In the genomic region with DNA sequence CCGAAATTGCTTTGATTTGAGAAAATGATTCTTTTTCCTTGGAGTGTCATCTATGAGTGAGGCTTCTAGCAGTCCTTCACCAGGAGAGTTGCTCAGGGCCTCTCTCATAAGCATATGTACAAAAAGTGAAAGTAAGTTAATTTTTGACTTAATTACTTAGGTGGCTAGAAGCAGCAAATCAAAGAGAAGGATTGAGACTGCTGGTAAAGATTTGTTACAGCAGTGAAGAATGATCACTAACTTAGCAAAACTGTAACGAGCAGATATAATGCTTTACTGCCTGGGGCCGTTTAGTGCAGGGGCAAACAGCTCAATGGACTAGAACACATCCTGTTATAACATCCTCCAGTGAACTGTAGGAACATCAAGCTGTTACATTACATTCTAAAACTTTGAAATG, we compare ENCODE assay signal across 1 cellular context.
TF ChIP-seq lines count a peak whose summit lies in the region.

No MANE protein-coding gene starts in this region.

TF ChIP-seq in GM23338, 12 proteins besides CTCF, POLR2A, EP300 and RAD21 (continued from another document):
- TF ChIP-seq, protein P1, sequence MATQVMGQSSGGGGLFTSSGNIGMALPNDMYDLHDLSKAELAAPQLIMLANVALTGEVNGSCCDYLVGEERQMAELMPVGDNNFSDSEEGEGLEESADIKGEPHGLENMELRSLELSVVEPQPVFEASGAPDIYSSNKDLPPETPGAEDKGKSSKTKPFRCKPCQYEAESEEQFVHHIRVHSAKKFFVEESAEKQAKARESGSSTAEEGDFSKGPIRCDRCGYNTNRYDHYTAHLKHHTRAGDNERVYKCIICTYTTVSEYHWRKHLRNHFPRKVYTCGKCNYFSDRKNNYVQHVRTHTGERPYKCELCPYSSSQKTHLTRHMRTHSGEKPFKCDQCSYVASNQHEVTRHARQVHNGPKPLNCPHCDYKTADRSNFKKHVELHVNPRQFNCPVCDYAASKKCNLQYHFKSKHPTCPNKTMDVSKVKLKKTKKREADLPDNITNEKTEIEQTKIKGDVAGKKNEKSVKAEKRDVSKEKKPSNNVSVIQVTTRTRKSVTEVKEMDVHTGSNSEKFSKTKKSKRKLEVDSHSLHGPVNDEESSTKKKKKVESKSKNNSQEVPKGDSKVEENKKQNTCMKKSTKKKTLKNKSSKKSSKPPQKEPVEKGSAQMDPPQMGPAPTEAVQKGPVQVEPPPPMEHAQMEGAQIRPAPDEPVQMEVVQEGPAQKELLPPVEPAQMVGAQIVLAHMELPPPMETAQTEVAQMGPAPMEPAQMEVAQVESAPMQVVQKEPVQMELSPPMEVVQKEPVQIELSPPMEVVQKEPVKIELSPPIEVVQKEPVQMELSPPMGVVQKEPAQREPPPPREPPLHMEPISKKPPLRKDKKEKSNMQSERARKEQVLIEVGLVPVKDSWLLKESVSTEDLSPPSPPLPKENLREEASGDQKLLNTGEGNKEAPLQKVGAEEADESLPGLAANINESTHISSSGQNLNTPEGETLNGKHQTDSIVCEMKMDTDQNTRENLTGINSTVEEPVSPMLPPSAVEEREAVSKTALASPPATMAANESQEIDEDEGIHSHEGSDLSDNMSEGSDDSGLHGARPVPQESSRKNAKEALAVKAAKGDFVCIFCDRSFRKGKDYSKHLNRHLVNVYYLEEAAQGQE (IDR thresholded peaks at IDR 0.05; ENCODE audit: unreplicated experiment), result no peak
- TF ChIP-seq CREB1 (CRISPR knock-in tag; IDR thresholded peaks at IDR 0.05; ENCODE audit: low read depth) (no peak), ZNF114 (CRISPR knock-in tag; IDR thresholded peaks at IDR 0.05) (no peak), STAT1 (IDR thresholded peaks at IDR 0.05; ENCODE audit: unreplicated experiment) (no peak), NANOG (IDR thresholded peaks at IDR 0.05; ENCODE audit: borderline replicate concordance) (no peak), EZH2 (IDR thresholded peaks at IDR 0.05; ENCODE audit: low read depth, unreplicated experiment) (no peak), JUNB (IDR thresholded peaks at IDR 0.05; ENCODE audit: unreplicated experiment) (no peak), ZNF331 (CRISPR knock-in tag; IDR thresholded peaks at IDR 0.05; ENCODE audit: low read depth) (no peak)
- TF ChIP-seq, protein P2, sequence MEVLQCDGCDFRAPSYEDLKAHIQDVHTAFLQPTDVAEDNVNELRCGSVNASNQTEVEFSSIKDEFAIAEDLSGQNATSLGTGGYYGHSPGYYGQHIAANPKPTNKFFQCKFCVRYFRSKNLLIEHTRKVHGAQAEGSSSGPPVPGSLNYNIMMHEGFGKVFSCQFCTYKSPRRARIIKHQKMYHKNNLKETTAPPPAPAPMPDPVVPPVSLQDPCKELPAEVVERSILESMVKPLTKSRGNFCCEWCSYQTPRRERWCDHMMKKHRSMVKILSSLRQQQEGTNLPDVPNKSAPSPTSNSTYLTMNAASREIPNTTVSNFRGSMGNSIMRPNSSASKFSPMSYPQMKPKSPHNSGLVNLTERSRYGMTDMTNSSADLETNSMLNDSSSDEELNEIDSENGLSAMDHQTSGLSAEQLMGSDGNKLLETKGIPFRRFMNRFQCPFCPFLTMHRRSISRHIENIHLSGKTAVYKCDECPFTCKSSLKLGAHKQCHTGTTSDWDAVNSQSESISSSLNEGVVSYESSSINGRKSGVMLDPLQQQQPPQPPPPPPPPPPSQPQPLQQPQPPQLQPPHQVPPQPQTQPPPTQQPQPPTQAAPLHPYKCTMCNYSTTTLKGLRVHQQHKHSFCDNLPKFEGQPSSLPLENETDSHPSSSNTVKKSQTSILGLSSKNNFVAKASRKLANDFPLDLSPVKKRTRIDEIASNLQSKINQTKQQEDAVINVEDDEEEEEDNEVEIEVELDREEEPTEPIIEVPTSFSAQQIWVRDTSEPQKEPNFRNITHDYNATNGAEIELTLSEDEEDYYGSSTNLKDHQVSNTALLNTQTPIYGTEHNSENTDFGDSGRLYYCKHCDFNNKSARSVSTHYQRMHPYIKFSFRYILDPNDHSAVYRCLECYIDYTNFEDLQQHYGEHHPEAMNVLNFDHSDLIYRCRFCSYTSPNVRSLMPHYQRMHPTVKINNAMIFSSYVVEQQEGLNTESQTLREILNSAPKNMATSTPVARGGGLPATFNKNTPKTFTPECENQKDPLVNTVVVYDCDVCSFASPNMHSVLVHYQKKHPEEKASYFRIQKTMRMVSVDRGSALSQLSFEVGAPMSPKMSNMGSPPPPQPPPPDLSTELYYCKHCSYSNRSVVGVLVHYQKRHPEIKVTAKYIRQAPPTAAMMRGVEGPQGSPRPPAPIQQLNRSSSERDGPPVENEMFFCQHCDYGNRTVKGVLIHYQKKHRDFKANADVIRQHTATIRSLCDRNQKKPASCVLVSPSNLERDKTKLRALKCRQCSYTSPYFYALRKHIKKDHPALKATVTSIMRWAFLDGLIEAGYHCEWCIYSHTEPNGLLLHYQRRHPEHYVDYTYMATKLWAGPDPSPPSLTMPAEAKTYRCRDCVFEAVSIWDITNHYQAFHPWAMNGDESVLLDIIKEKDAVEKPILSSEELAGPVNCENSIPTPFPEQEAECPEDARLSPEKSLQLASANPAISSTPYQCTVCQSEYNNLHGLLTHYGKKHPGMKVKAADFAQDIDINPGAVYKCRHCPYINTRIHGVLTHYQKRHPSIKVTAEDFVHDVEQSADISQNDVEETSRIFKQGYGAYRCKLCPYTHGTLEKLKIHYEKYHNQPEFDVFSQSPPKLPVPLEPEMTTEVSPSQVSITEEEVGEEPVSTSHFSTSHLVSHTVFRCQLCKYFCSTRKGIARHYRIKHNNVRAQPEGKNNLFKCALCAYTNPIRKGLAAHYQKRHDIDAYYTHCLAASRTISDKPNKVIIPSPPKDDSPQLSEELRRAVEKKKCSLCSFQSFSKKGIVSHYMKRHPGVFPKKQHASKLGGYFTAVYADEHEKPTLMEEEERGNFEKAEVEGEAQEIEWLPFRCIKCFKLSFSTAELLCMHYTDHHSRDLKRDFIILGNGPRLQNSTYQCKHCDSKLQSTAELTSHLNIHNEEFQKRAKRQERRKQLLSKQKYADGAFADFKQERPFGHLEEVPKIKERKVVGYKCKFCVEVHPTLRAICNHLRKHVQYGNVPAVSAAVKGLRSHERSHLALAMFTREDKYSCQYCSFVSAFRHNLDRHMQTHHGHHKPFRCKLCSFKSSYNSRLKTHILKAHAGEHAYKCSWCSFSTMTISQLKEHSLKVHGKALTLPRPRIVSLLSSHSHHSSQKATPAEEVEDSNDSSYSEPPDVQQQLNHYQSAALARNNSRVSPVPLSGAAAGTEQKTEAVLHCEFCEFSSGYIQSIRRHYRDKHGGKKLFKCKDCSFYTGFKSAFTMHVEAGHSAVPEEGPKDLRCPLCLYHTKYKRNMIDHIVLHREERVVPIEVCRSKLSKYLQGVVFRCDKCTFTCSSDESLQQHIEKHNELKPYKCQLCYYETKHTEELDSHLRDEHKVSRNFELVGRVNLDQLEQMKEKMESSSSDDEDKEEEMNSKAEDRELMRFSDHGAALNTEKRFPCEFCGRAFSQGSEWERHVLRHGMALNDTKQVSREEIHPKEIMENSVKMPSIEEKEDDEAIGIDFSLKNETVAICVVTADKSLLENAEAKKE (CRISPR knock-in tag; IDR thresholded peaks at IDR 0.05), result no peak
TF ChIP-seq in GM23338: peak in this region for 0.
